8 cellular contexts compared by ENCODE assay signal in the genomic region with DNA sequence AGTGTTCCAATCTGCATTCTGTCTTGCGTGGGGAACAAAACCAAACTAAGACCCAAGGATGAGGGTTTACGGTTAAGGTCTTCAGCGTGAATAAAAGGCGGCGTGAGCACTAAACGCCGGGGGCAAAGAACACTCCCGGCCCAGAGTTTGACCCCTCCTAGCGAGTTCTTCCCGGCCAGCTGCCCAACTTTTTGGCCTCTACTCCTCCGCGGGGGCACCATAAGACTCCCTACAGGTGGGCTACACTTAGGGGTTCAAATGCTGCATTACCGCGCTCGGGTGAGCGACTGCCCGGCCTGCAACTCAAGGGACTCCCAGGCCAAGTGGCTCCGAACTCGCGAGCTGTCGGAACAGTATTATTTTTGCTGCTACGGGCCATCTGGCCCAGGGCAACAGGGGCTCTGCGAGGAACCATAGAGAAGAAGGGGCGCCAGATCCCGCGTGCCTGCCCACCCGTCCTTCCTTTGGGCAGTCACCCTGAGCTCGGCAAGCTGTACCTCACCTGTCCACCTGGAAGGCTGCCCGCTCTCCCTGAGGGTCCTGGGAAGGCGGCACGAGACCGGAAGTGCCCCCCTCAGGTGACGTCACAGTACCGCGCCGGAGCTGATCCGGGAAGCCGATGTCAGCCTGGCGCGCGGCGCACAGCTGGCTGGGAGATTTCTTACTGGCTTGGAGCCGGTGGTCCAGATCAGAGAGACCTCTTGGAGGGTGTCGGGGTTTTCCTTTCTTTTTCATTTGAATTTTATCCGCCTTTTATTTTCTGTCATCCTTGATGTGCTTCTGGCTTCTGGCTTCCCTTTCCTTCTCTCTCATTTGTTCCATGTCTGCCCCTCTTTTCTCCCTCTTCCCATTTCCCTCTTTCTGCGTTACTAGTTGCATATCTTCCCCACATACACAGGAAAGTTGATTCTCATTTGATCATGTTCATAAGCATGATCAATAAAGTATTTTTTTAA. TPM values are rescaled to one million over a fixed set of nuclear protein-coding genes. Genes with fewer than 3 reads are reported as not detected.
A peak's percentile ranks its signal among the peaks of the same experiment; 100 is the strongest.
DNase-seq lines count a peak whose midpoint lies in the region; ATAC-seq, FAIRE-seq and TF ChIP-seq lines count a peak whose summit lies in the region.

A gene (minus strand): TSS at position 567 of the 956 bp plus-strand sequence. CDS start 21,638 bp downstream, outside the sequence.

- no peaks in the 10 kb centered on the region for H3K27me3 ChIP-seq in keratinocyte (ENCODE audit: control insufficient read depth, extremely low read depth, insufficient read depth, low read length)

- FAIRE-seq in keratinocyte (lab: Jason Lieb, UNC): peak; percentile 78

- peak within 1 kb of the TSS; percentile 95 for H3K4me2 ChIP-seq in keratinocyte (ENCODE audit: control insufficient read depth, extremely low read depth, insufficient read depth, low read depth, low read length)

- H2AFZ ChIP-seq in keratinocyte (ENCODE audit: control insufficient read depth, low read length): peak within 1 kb of the TSS; percentile 99

- peaks cover 18% of the 10 kb centered on the region for H3K79me2 ChIP-seq in keratinocyte (ENCODE audit: control insufficient read depth, insufficient read depth, low read length)

- no peaks in the 10 kb centered on the region for H3K36me3 ChIP-seq in keratinocyte (ENCODE audit: control insufficient read depth in 2 of 2, extremely low read depth in 1 of 2, insufficient read depth in 2 of 2, low read length in 2 of 2)

- no peaks in the 10 kb centered on the region for H3K9me3 ChIP-seq in keratinocyte (ENCODE audit: control insufficient read depth, low read depth, low read length)

- peaks cover 5% of the 10 kb centered on the region for H3K4me1 ChIP-seq in keratinocyte (ENCODE audit: control insufficient read depth, extremely low read depth, insufficient read depth, low read length)

- H3K9ac ChIP-seq in keratinocyte (ENCODE audit: control insufficient read depth, extremely low read depth, insufficient read depth, low read length): peak within 1 kb of the TSS; percentile 98

- H3K4me3 ChIP-seq in keratinocyte (ENCODE audit: control insufficient read depth in 2 of 3, extremely low read depth in 1 of 3, insufficient read depth in 2 of 3, low read depth in 1 of 3, low read length in 3 of 3): peak within 1 kb of the TSS; percentile 72 to 98 (median 97)

- H3K27ac ChIP-seq in keratinocyte (ENCODE audit: control insufficient read depth, insufficient read depth, low read length): peak within 1 kb of the TSS; percentile 98

- no peaks in the 10 kb centered on the region for H3K9me1 ChIP-seq in keratinocyte (ENCODE audit: control insufficient read depth, extremely low read depth, insufficient read depth, low read length)

- dilution Hi-C loops in keratinocyte (cut with MboI; ENCODE audit: extremely low pct_ligation_motif_present, low sequenced_read_pairs): no loop called here

- H4K20me1 ChIP-seq in keratinocyte (ENCODE audit: control insufficient read depth, extremely low read depth, insufficient read depth, low read length): no peaks in the 10 kb centered on the region

- DNase-seq in AG09319 (ENCODE audit: extremely low read depth, low read depth) (peak; percentile 73), NCI-H345 treated with DMSO at 0.1 percent for 48 hours (lab: John Stamatoyannopoulos, UW; ENCODE audit: unreplicated experiment) (peak; percentile 96), cerebellar cortex (ENCODE audit: low spot score) (peak; percentile 83), keratinocyte (ENCODE audit: low read depth, low spot score) (peak; percentile 41)
- DNase-seq in activated CD4-positive, CD25-positive, alpha-beta regulatory T cell treated with anti-CD3 and anti-CD28 coated beads, Interleukin-2, amount 50 U/mL, for 72 hours: peak; percentile 81
- DNase-seq in stimulated activated CD4-positive, alpha-beta T cell treated with anti-CD3 and anti-CD28 coated beads, Interleukin-12 subunit alpha, Interleukin-12 subunit beta, amount 100 ng/mL, for 48 hours (ENCODE audit: low read depth in 2 of 3, low spot score in 1 of 3): peak; percentile 71 to 79 (median 72)

- TF ChIP-seq CTCF in AG09319 (IDR thresholded peaks at IDR 0.05; ENCODE audit: low read depth, low read length) (no peak), keratinocyte (optimal IDR thresholded peaks at IDR 0.05 in 1 of 3, IDR thresholded peaks at IDR 0.05 in 1 of 3, conservative IDR thresholded peaks at IDR 0.05 in 1 of 3; ENCODE audit: extremely low read depth in 1 of 3, insufficient read depth in 2 of 3, low read length in 3 of 3) (no peak)

- ATAC-seq in GM19025 (IDR thresholded peaks at IDR 0.05; ENCODE audit: low read depth, unreplicated experiment) (peak; percentile 86), HG03280 (IDR thresholded peaks at IDR 0.05; ENCODE audit: unreplicated experiment) (peak; percentile 94)

RNA-seq across cellular contexts. Expression of the gene that starts here (rescaled TPM):
- polyA plus RNA-seq in keratinocyte: 16.3 to 22.7 TPM (median 18.6 TPM) in 3 replicates
- polyA plus RNA-seq in keratinocyte (2011; ENCODE audit: low read depth): 4.3 TPM
- polyA plus RNA-seq in keratinocyte (2011; cell fraction: cytosol; rRNA removed): 10.4 and 24.3 TPM in 2 replicates
- polyA plus RNA-seq in keratinocyte (2011; cell fraction: nucleus; rRNA removed): 18.4 and 22.8 TPM in 2 replicates
- 6.4 and 12.1 TPM in 2 replicates for polyA plus RNA-seq in keratinocyte (2012; ENCODE audit: low replicate concordance)
- 15.5 to 25.9 TPM (median 25.0 TPM) in 3 replicates for polyA minus RNA-seq in keratinocyte
- polyA minus RNA-seq in keratinocyte (2011; cell fraction: cytosol; rRNA and poly(A)+ RNA removed): 9.8 TPM
- polyA minus RNA-seq in keratinocyte (2011; cell fraction: nucleus; rRNA and poly(A)+ RNA removed): 13.0 and 28.9 TPM in 2 replicates

Comparison
In these comparisons a context has a peak if more than half of its experiments do, and no peak if none do; other contexts are left out.
1. Peak in every context shown above with its lines: DNase-seq, ATAC-seq, H3K4me3 ChIP-seq and H3K27ac ChIP-seq.
2. DNase-seq: peak in every context shown above with its lines; median percentile 96 in NCI-H345 treated with DMSO at 0.1 percent for 48 hours; 83 in cerebellar cortex; 81 in activated CD4-positive, CD25-positive, alpha-beta regulatory T cell treated with anti-CD3 and anti-CD28 coated beads, Interleukin-2, amount 50 U/mL, for 72 hours; 73 in AG09319; 72 in stimulated activated CD4-positive, alpha-beta T cell treated with anti-CD3 and anti-CD28 coated beads, Interleukin-12 subunit alpha, Interleukin-12 subunit beta, amount 100 ng/mL, for 48 hours; 41 in keratinocyte.